9 cellular contexts compared by ENCODE assay signal in genomic region chr13:20127263-20127562, GRCh38. TPM values are rescaled to one million over a fixed set of nuclear protein-coding genes. Genes with fewer than 3 reads are reported as not detected.
A peak's percentile ranks its signal among the peaks of the same experiment; 100 is the strongest.
DNase-seq lines count a peak whose midpoint lies in the region; ATAC-seq and TF ChIP-seq lines count a peak whose summit lies in the region.
"Had no signal": no experiment of that assay in that cellular context is flagged by ENCODE, and none has a peak within 500 bp of the region (broad histone marks: within the 10 kb centered on the region; RNA-seq: fewer than 3 reads in every experiment).

No MANE protein-coding gene starts in this region.

- H3K4me1 Mint-ChIP-seq in activated CD4-positive, alpha-beta T cell treated with anti-CD3 and anti-CD28 coated beads for 36 hours: no peaks in the 10 kb centered on the region

- H3K27me3 ChIP-seq in Peyer's patch: peaks cover 0 to 9% of the 10 kb centered on the region in 2 donors

- POLR2A ChIA-PET in activated CD4-positive, alpha-beta T cell treated with anti-CD3 and anti-CD28 coated beads for 36 hours (lab: Charles Lee): interaction anchor here (0.6 to 0.8 kb wide), 2 partner anchors 8 to 30 kb away, joined by 3 to 4 read pairs; no protein-coding TSS in a partner anchor

- H3K9me3 ChIP-seq in Peyer's patch: no peaks in the 10 kb centered on the region

- no peak for DNase-seq in activated CD4-positive, alpha-beta T cell treated with anti-CD3 and anti-CD28 coated beads for 36 hours
- DNase-seq in activated CD4-positive, alpha-beta T cell treated with anti-CD3 and anti-CD28 coated beads for 4 hours: no peak
- DNase-seq in Peyer's patch (no peak), fibroblast of pulmonary artery (ENCODE audit: low read depth) (peak; percentile 10), retinal pigment epithelial cell (ENCODE audit: low read depth) (no peak), HuH-7.5 (ENCODE audit: low spot score) (no peak), OCI-M2 (lab: John Stamatoyannopoulos, UW; ENCODE audit: unreplicated experiment) (no peak)

- peaks cover 10% of the 10 kb centered on the region for H3K27me3 Mint-ChIP-seq in activated CD4-positive, alpha-beta T cell treated with anti-CD3 and anti-CD28 coated beads for 36 hours

- peak overlapping the region; percentile 34 for H3K27ac Mint-ChIP-seq in activated CD4-positive, alpha-beta T cell treated with anti-CD3 and anti-CD28 coated beads for 36 hours

- H3K36me3 ChIP-seq in Peyer's patch: no peaks in the 10 kb centered on the region

- intact Hi-C loops in activated CD4-positive, alpha-beta T cell treated with anti-CD3 and anti-CD28 coated beads for 36 hours (cut with DNase I, micrococcal nuclease): no loop called here

- H3K4me1 ChIP-seq in Peyer's patch: peaks cover 0 to 18% (median 12%) of the 10 kb centered on the region in 4 donors

- TF ChIP-seq POLR2A in Peyer's patch (IDR thresholded peaks at IDR 0.05): no peak

- no peaks in the 10 kb centered on the region for H3K36me3 Mint-ChIP-seq in activated CD4-positive, alpha-beta T cell treated with anti-CD3 and anti-CD28 coated beads for 36 hours (ENCODE audit: low read depth)

- ATAC-seq in activated CD4-positive, alpha-beta T cell treated with anti-CD3 and anti-CD28 coated beads for 36 hours: peak; percentile 35
- ATAC-seq in HG03521 (IDR thresholded peaks at IDR 0.05; ENCODE audit: unreplicated experiment): no peak

- peak overlapping the region; percentile 62 for H3K4me3 Mint-ChIP-seq in activated CD4-positive, alpha-beta T cell treated with anti-CD3 and anti-CD28 coated beads for 36 hours

- H3K27ac ChIP-seq in Peyer's patch: peak overlapping the region in 3 of 4 donors; percentile 51 to 75 (median 61)
- H3K27ac ChIP-seq: C4-2B had no signal

- no peaks in the 10 kb centered on the region for H3K9me3 Mint-ChIP-seq in activated CD4-positive, alpha-beta T cell treated with anti-CD3 and anti-CD28 coated beads for 36 hours (ENCODE audit: low read depth)

- CTCF ChIA-PET in activated CD4-positive, alpha-beta T cell treated with anti-CD3 and anti-CD28 coated beads for 36 hours (lab: Charles Lee): interaction anchor here (0.6 to 2.4 kb wide), 6 partner anchors 8 to 266 kb away, joined by 3 to 12 read pairs (median 6); partner anchors contain the start of gene GJA3

- H3K4me3 ChIP-seq in Peyer's patch (peak overlapping the region; percentile 49 to 65 (median 58)), fibroblast of pulmonary artery (replicated peaks; ENCODE audit: low read depth, low read length) (peak overlapping the region; percentile 49), retinal pigment epithelial cell (ENCODE audit: low read length) (peak overlapping the region; percentile 52)

- TF ChIP-seq CTCF in Peyer's patch (IDR thresholded peaks at IDR 0.05) (no peak), fibroblast of pulmonary artery (IDR thresholded peaks at IDR 0.05; ENCODE audit: low read length, missing control alignments) (no peak), retinal pigment epithelial cell (conservative IDR thresholded peaks at IDR 0.05; ENCODE audit: low read depth, low read length) (no peak)

RNA-seq across cellular contexts. Expression of gene GJA3, which starts 33.6 kb away (rescaled TPM):
- under 1 TPM; 0.26 to 0.32 TPM for total RNA-seq in activated CD4-positive, alpha-beta T cell treated with anti-CD3 and anti-CD28 coated beads for 36 hours
- total RNA-seq in Peyer's patch: not detected
